8 cellular contexts compared by ENCODE assay signal in genomic region chr1:40040511-40041465, GRCh38. TPM values are rescaled to one million over a fixed set of nuclear protein-coding genes. Genes with fewer than 3 reads are reported as not detected.
DNase-seq lines count a peak whose midpoint lies in the region; ATAC-seq and TF ChIP-seq lines count a peak whose summit lies in the region.

TSS of gene CAP1 (plus strand) at chr1:40040729. CDS start at chr1:40059347, 18,618 bp downstream.

- no peaks in the 10 kb centered on the region for H3K36me3 ChIP-seq in CD8-positive, alpha-beta T cell (ENCODE audit: insufficient read depth, low read length)

- CTCF ChIA-PET in CD8-positive, alpha-beta T cell (lab: Charles Lee) = interaction anchor here (1.0 to 1.7 kb wide), 3 partner anchors 8 to 38 kb away, joined by 4 to 7 read pairs (median 7); no protein-coding TSS in a partner anchor
- CTCF ChIA-PET in activated CD8-positive, alpha-beta memory T cell treated with anti-CD3 and anti-CD28 coated beads for 36 hours (lab: Charles Lee) = interaction anchor here (1.3 kb wide), 1 partner anchor 19 kb away, joined by 3 read pairs; no protein-coding TSS in a partner anchor

- peak within 1 kb of the TSS; percentile 94 for H3K27ac ChIP-seq in CD8-positive, alpha-beta T cell (ENCODE audit: low read depth, low read length)

- H3K27me3 Mint-ChIP-seq in CD8-positive, alpha-beta T cell (ENCODE audit: low read depth) = no peaks in the 10 kb centered on the region

- peaks cover 71% of the 10 kb centered on the region for H3K4me1 ChIP-seq in CD8-positive, alpha-beta T cell (ENCODE audit: insufficient read depth, low read length)

- peak; percentile 89 for ATAC-seq in CD8-positive, alpha-beta T cell
- ATAC-seq in GM19467 (IDR thresholded peaks at IDR 0.05; ENCODE audit: unreplicated experiment) = peak; percentile 80

- H3K4me3 Mint-ChIP-seq in CD8-positive, alpha-beta T cell = peak within 1 kb of the TSS; percentile 89

- DNase-seq in CD8-positive, alpha-beta T cell = peak; percentile 99 to 100 (median 100)
- DNase-seq in HS-27A (ENCODE audit: low read depth) = peak; percentile 93
- DNase-seq in NOMO-1 (lab: John Stamatoyannopoulos, UW; ENCODE audit: unreplicated experiment in 2 of 2) = peak; percentile 94 to 99
- DNase-seq in effector CD8-positive, alpha-beta T cell (lab: John Stamatoyannopoulos, UW) = peak; percentile 99
- DNase-seq in lung microvascular endothelial cell (ENCODE audit: low read depth in 2 of 2) = peak; percentile 97 to 98
- peak; percentile 99 for DNase-seq in stimulated activated CD8-positive, alpha-beta memory T cell treated with anti-CD3 and anti-CD28 coated beads, Interleukin-12 subunit alpha, Interleukin-12 subunit beta, amount 100 ng/mL, for 1 hour (ENCODE audit: low read depth)

- no peaks in the 10 kb centered on the region for H3K27me3 ChIP-seq in CD8-positive, alpha-beta T cell (ENCODE audit: insufficient read depth, low read length)

- peaks cover 70% of the 10 kb centered on the region for H3K4me1 Mint-ChIP-seq in CD8-positive, alpha-beta T cell (ENCODE audit: low read depth)

- POLR2A ChIA-PET in CD8-positive, alpha-beta T cell (lab: Charles Lee) = interaction anchor here (0.6 to 4.5 kb wide), 10 partner anchors 8 to 468 kb away, joined by 3 to 68 read pairs (median 4); partner anchors contain the start of genes EXO5 and PPIE
- POLR2A ChIA-PET in activated CD8-positive, alpha-beta memory T cell treated with anti-CD3 and anti-CD28 coated beads for 36 hours (lab: Charles Lee) = interaction anchor here (0.5 to 1.0 kb wide), 5 partner anchors 8 to 141 kb away, joined by 3 to 5 read pairs (median 4); no protein-coding TSS in a partner anchor

- no peaks in the 10 kb centered on the region for H3K9me3 Mint-ChIP-seq in CD8-positive, alpha-beta T cell

- H3K4me3 ChIP-seq in CD8-positive, alpha-beta T cell (ENCODE audit: low read depth, low read length) = peak within 1 kb of the TSS; percentile 99

- intact Hi-C loops in CD8-positive, alpha-beta T cell (cut with DNase I, micrococcal nuclease) = loop anchor here (1.0 to 10.0 kb wide), 9 partner anchors 19 to 1324 kb away; partner anchors contain the start of genes RLF (in 2 of the 2), FOXO6 (in 1 of the 2), MFSD2A (in 1 of the 2) and NFYC (in 1 of the 2)

- peak within 1 kb of the TSS; percentile 93 for H3K27ac Mint-ChIP-seq in CD8-positive, alpha-beta T cell

- H3K36me3 Mint-ChIP-seq in CD8-positive, alpha-beta T cell = peaks cover 49% of the 10 kb centered on the region

- H3K9me3 ChIP-seq in CD8-positive, alpha-beta T cell (ENCODE audit: low read length) = no peaks in the 10 kb centered on the region

- TF ChIP-seq CTCF in CD8-positive, alpha-beta T cell (IDR thresholded peaks at IDR 0.05) = no peak

RNA-seq across cellular contexts. Expression of gene CAP1, which starts in this region (rescaled TPM):
- total RNA-seq in CD8-positive, alpha-beta T cell = 100 to 1,000 TPM; 123 to 126 TPM
- total RNA-seq in activated CD8-positive, alpha-beta memory T cell treated with anti-CD3 and anti-CD28 coated beads for 36 hours = 100 to 1,000 TPM; 528 to 539 TPM
- total RNA-seq in lung microvascular endothelial cell = 296 and 327 TPM in 2 replicates

Comparison
In these comparisons a context has a peak if more than half of its experiments do, and no peak if none do; other contexts are left out.
1. Peak in every context shown above with its lines: DNase-seq, ATAC-seq, H3K4me3 ChIP-seq and H3K27ac ChIP-seq.